In genomic region chr2:37226863-37227262, GRCh38 we compare ENCODE assay signal across 25 cellular contexts. TPM values are rescaled to one million over a fixed set of nuclear protein-coding genes. Genes with fewer than 3 reads are reported as not detected.
A peak's percentile ranks its signal among the peaks of the same experiment; 100 is the strongest.
DNase-seq lines count a peak whose midpoint lies in the region; ATAC-seq, FAIRE-seq and TF ChIP-seq lines count a peak whose summit lies in the region.
"Had no signal": no experiment of that assay in that cellular context is flagged by ENCODE, and none has a peak within 500 bp of the region (broad histone marks: within the 10 kb centered on the region; RNA-seq: fewer than 3 reads in every experiment).

No MANE protein-coding gene starts in this region.

- no peak overlapping the region; the same call in 1 of the 2 replicates for H3K18ac ChIP-seq in H1 (ENCODE audit: extremely low read depth, low read length)

- no peak overlapping the region for H2BK120ac ChIP-seq in H1 (replicated peaks; ENCODE audit: low read depth, low read length)

- no peak overlapping the region for H2AK5ac ChIP-seq in H1 (ENCODE audit: low read depth, low read length)

- WGBS in H1 (ENCODE audit: extremely low coverage in 1 of 2, insufficient coverage in 1 of 2, insufficient read length in 1 of 2, insufficient replicate concordance in 2 of 2, low coverage in 1 of 2, low lambda C conversion rate in 2 of 2, missing lambda C conversion rate in 1 of 2), 2 experiments = 41% methylated on average over 4 of the region's 4 CpGs; no CpG with 5 or more reads in 1 of the 2 experiments
- 75 to 96% methylated on average over 1 to 4 of the region's 4 CpGs for WGBS in gastroesophageal sphincter (ENCODE audit: low coverage in 1 of 2), 2 donors

- TF ChIP-seq RAD21 in H1 (IDR thresholded peaks at IDR 0.05 in 1 of 2, conservative IDR thresholded peaks at IDR 0.05 in 1 of 2; ENCODE audit: low read depth in 2 of 2, low read length in 2 of 2) = no peak; a peak in 1 of 4 replicates

- no peak overlapping the region for H2BK15ac ChIP-seq in H1 (ENCODE audit: low read length)

- no peak overlapping the region for H3K14ac ChIP-seq in H1 (ENCODE audit: insufficient read length)

- H4K5ac ChIP-seq in H1 (ENCODE audit: insufficient read length, low read depth, low read length) = peak overlapping the region; percentile 85

- H4K91ac ChIP-seq in H1 (replicated peaks; ENCODE audit: insufficient read length, low read length) = no peak overlapping the region

- H4K20me1 ChIP-seq in H1 (replicated peaks in 1 of 2; ENCODE audit: control insufficient read depth in 1 of 2, insufficient read depth in 2 of 2, low read length in 2 of 2) = peaks cover 0 to 8% of the 10 kb centered on the region in 2 experiments

- peak overlapping the region; percentile 63 to 99 for H3K4me2 ChIP-seq in H1 (ENCODE audit: insufficient read depth in 1 of 2, low read depth in 2 of 2, low read length in 2 of 2)

- H2AFZ ChIP-seq in H1 (ENCODE audit: low read length) = no peak overlapping the region

- H3K4me3 ChIP-seq in HUES6 (ENCODE audit: low read depth, low read length) (peak overlapping the region; percentile 48), H1 (ENCODE audit: extremely low read depth in 1 of 4, insufficient read depth in 2 of 4, low read depth in 3 of 4, low read length in 4 of 4) (peak overlapping the region in 3 of 4 experiments; percentile 5 to 56 (median 38); a peak in 3 of 8 replicates), gastroesophageal sphincter (no peak overlapping the region)
- no peak overlapping the region for H3K4me3 ChIP-seq in CD8-positive, alpha-beta T cell (ENCODE audit: low read depth, low read length)
- H3K4me3 ChIP-seq: ovary, sigmoid colon, upper lobe of right lung had no signal

- POLR2A ChIA-PET in H1 (lab: Charles Lee; ENCODE audit: partially characterized antibody) = interaction anchor here (0.7 to 1.1 kb wide), 2 partner anchors 28 to 1392 kb away, joined by 3 read pairs; no protein-coding TSS in a partner anchor
- POLR2A ChIA-PET in CD8-positive, alpha-beta T cell (lab: Charles Lee) = no interaction called here

- CTCF ChIA-PET in H1 (lab: Charles Lee; ENCODE audit: partially characterized antibody) = interaction anchor here (0.8 kb wide), 1 partner anchor 58 kb away, joined by 5 read pairs; no protein-coding TSS in a partner anchor
- CTCF ChIA-PET in CD8-positive, alpha-beta T cell (lab: Charles Lee) = no interaction called here

- H3K4ac ChIP-seq in H1 (replicated peaks; ENCODE audit: insufficient read length, low read depth, low read length) = no peak overlapping the region

- H3K27me3 ChIP-seq in HUES6 (ENCODE audit: control insufficient read depth, insufficient read depth, low read length) (no peaks in the 10 kb centered on the region), H1 (replicated peaks in 1 of 4; ENCODE audit: control insufficient read depth in 3 of 4, extremely low read depth in 1 of 4, insufficient read depth in 3 of 4, low read length in 3 of 4) (no peaks in the 10 kb centered on the region), gastroesophageal sphincter (no peaks in the 10 kb centered on the region)
- H3K27me3 ChIP-seq in CD8-positive, alpha-beta T cell (ENCODE audit: insufficient read depth, low read length) = no peaks in the 10 kb centered on the region
- H3K27me3 ChIP-seq: ovary, sigmoid colon, upper lobe of right lung had no signal

- H3K79me2 ChIP-seq in H1 (ENCODE audit: control insufficient read depth in 1 of 2, insufficient read depth in 2 of 2, low read length in 2 of 2) = peaks cover 45 to 90% of the 10 kb centered on the region in 2 experiments

- H3K79me1 ChIP-seq in H1 (ENCODE audit: low read depth, low read length) = peaks cover 6% of the 10 kb centered on the region; the same call in 1 of the 2 replicates

- TF ChIP-seq CTCF in H1 (IDR thresholded peaks at IDR 0.05; ENCODE audit: control extremely low read depth in 1 of 3, insufficient read depth in 1 of 3, low read depth in 1 of 3, low read length in 3 of 3) (no peak), gastroesophageal sphincter (IDR thresholded peaks at IDR 0.05) (no peak)
- TF ChIP-seq CTCF in CD8-positive, alpha-beta T cell (IDR thresholded peaks at IDR 0.05) = no peak

- H3K9me3 ChIP-seq in HUES6 (ENCODE audit: control insufficient read depth, insufficient read depth, low read depth, low read length) (no peaks in the 10 kb centered on the region), H1 (ENCODE audit: insufficient read depth in 2 of 2, low read depth in 1 of 2, low read length in 1 of 2) (no peaks in the 10 kb centered on the region), gastroesophageal sphincter (no peaks in the 10 kb centered on the region)
- H3K9me3 ChIP-seq in CD8-positive, alpha-beta T cell (ENCODE audit: low read length) = no peaks in the 10 kb centered on the region
- H3K9me3 ChIP-seq: ovary, sigmoid colon, upper lobe of right lung had no signal

- H3K4me3 Mint-ChIP-seq in activated naive CD4-positive, alpha-beta T cell treated with anti-CD3 and anti-CD28 coated beads, Interleukin-2, amount 50 U/mL, for 24 hours = peak overlapping the region; percentile 75
- peak overlapping the region; percentile 2 for H3K4me3 Mint-ChIP-seq in stimulated activated effector memory CD8-positive, alpha-beta T cell treated with anti-CD3 and anti-CD28 coated beads, Interleukin-12 subunit alpha, Interleukin-12 subunit beta, amount 100 ng/mL, for 72 hours
- no peak overlapping the region for H3K4me3 Mint-ChIP-seq in immature natural killer cell
- H3K4me3 Mint-ChIP-seq in CD8-positive, alpha-beta T cell = no peak overlapping the region

- H3K4me1 ChIP-seq in HUES6 (ENCODE audit: control insufficient read depth, insufficient read depth, low read length) (peaks cover 46% of the 10 kb centered on the region), H1 (replicated peaks in 1 of 4; ENCODE audit: control insufficient read depth in 3 of 4, insufficient read depth in 4 of 4, low read length in 3 of 4) (peaks cover 4 to 15% (median 9%) of the 10 kb centered on the region in 4 experiments), gastroesophageal sphincter (peaks cover 4 to 48% (median 16%) of the 10 kb centered on the region in 3 donors)
- H3K4me1 ChIP-seq in CD8-positive, alpha-beta T cell (ENCODE audit: insufficient read depth, low read length) = peaks cover 47% of the 10 kb centered on the region

- H3K4me1 Mint-ChIP-seq in activated naive CD4-positive, alpha-beta T cell treated with anti-CD3 and anti-CD28 coated beads, Interleukin-2, amount 50 U/mL, for 24 hours = peaks cover 70% of the 10 kb centered on the region
- H3K4me1 Mint-ChIP-seq in stimulated activated effector memory CD8-positive, alpha-beta T cell treated with anti-CD3 and anti-CD28 coated beads, Interleukin-12 subunit alpha, Interleukin-12 subunit beta, amount 100 ng/mL, for 72 hours = peaks cover 52% of the 10 kb centered on the region
- peaks cover 11 to 48% of the 10 kb centered on the region in 2 donors for H3K4me1 Mint-ChIP-seq in immature natural killer cell
- H3K4me1 Mint-ChIP-seq in CD8-positive, alpha-beta T cell (ENCODE audit: low read depth) = peaks cover 63% of the 10 kb centered on the region

- H4K8ac ChIP-seq in H1 (ENCODE audit: extremely low read depth, insufficient read depth, low read length) = no peak overlapping the region

- no peak overlapping the region for H3K56ac ChIP-seq in H1 (replicated peaks; ENCODE audit: insufficient read length, low read depth, low read length)

- TF ChIP-seq EP300 in H1 (IDR thresholded peaks at IDR 0.05; ENCODE audit: borderline replicate concordance in 1 of 2, low read depth in 2 of 2, low read length in 2 of 2) = no peak
- no peak for TF ChIP-seq EP300 in gastroesophageal sphincter (IDR thresholded peaks at IDR 0.05)

- no peaks in the 10 kb centered on the region for H3K27me3 Mint-ChIP-seq in activated naive CD4-positive, alpha-beta T cell treated with anti-CD3 and anti-CD28 coated beads, Interleukin-2, amount 50 U/mL, for 24 hours
- H3K27me3 Mint-ChIP-seq in immature natural killer cell (ENCODE audit: low read depth in 3 of 3) = peaks cover 0 to 3% (median 0%) of the 10 kb centered on the region in 3 donors
- H3K27me3 Mint-ChIP-seq in CD8-positive, alpha-beta T cell (ENCODE audit: low read depth) = no peaks in the 10 kb centered on the region
- H3K27me3 Mint-ChIP-seq: CD4-positive, CD25-positive, alpha-beta regulatory T cell had no signal

- FAIRE-seq in H1 (lab: Jason Lieb, UNC) = no peak
- FAIRE-seq: colon, endometrium had no signal

- no peak overlapping the region for H3K23ac ChIP-seq in H1 (ENCODE audit: insufficient read length)

- 0 out of 2 replicates have a peak overlapping the region, but pooled peaks have one; percentile 19 for H2BK5ac ChIP-seq in H1 (ENCODE audit: low read depth, low read length)

- H3K27ac Mint-ChIP-seq in activated naive CD4-positive, alpha-beta T cell treated with anti-CD3 and anti-CD28 coated beads, Interleukin-2, amount 50 U/mL, for 24 hours = peak overlapping the region; percentile 51
- H3K27ac Mint-ChIP-seq in activated naive CD4-positive, alpha-beta T cell treated with anti-CD3 and anti-CD28 coated beads, Interleukin-2, amount 50 U/mL, for 72 hours = peak overlapping the region in 1 of 2 donors; percentile 18
- H3K27ac Mint-ChIP-seq in stimulated activated effector memory CD8-positive, alpha-beta T cell treated with anti-CD3 and anti-CD28 coated beads, Interleukin-12 subunit alpha, Interleukin-12 subunit beta, amount 100 ng/mL, for 72 hours = no peak overlapping the region
- H3K27ac Mint-ChIP-seq in immature natural killer cell = no peak overlapping the region
- no peak overlapping the region for H3K27ac Mint-ChIP-seq in CD8-positive, alpha-beta T cell
- H3K27ac Mint-ChIP-seq: CD4-positive, CD25-positive, alpha-beta regulatory T cell had no signal

- peaks cover 34% of the 10 kb centered on the region for H3K36me3 Mint-ChIP-seq in activated naive CD4-positive, alpha-beta T cell treated with anti-CD3 and anti-CD28 coated beads, Interleukin-2, amount 50 U/mL, for 24 hours
- peaks cover 15 to 54% of the 10 kb centered on the region in 2 donors for H3K36me3 Mint-ChIP-seq in activated naive CD4-positive, alpha-beta T cell treated with anti-CD3 and anti-CD28 coated beads, Interleukin-2, amount 50 U/mL, for 72 hours
- peaks cover 71% of the 10 kb centered on the region for H3K36me3 Mint-ChIP-seq in stimulated activated effector memory CD8-positive, alpha-beta T cell treated with anti-CD3 and anti-CD28 coated beads, Interleukin-12 subunit alpha, Interleukin-12 subunit beta, amount 100 ng/mL, for 72 hours
- peaks cover 9 to 26% (median 11%) of the 10 kb centered on the region in 3 donors for H3K36me3 Mint-ChIP-seq in immature natural killer cell
- peaks cover 58% of the 10 kb centered on the region for H3K36me3 Mint-ChIP-seq in CD8-positive, alpha-beta T cell

- no peak for DNase-seq in activated naive CD4-positive, alpha-beta T cell treated with anti-CD3 and anti-CD28 coated beads, Interleukin-2, amount 50 U/mL, for 72 hours (ENCODE audit: low spot score in 2 of 2)
- DNase-seq in H1 (ENCODE audit: low read depth in 1 of 2, low spot score in 2 of 2) = no peak
- DNase-seq in stimulated activated effector memory CD8-positive, alpha-beta T cell treated with anti-CD3 and anti-CD28 coated beads, Interleukin-12 subunit alpha, Interleukin-12 subunit beta, amount 100 ng/mL, for 72 hours (ENCODE audit: low spot score in 2 of 2) = no peak
- DNase-seq in immature natural killer cell = no peak
- DNase-seq in CD8-positive, alpha-beta T cell = no peak
- DNase-seq: activated gamma-delta T cell treated with Interleukin-2 at 50 U/mL for 16 hours; CD4-positive, CD25-positive, alpha-beta regulatory T cell; GOT3; hypothalamus; KBM-7; MV-4-11; NCI-H187 treated with DMSO at 0.1 percent for 48 hours; NCI-H446 treated with DMSO at 0.1 percent for 48 hours; ovary; sigmoid colon; upper lobe of right lung had no signal

- peaks cover 11% of the 10 kb centered on the region for H3K23me2 ChIP-seq in H1 (ENCODE audit: low read depth, low read length)

- no peak overlapping the region for H2BK12ac ChIP-seq in H1 (ENCODE audit: low read depth, low read length)

- peak in 1 of 2 experiments; percentile 30; a peak in 1 of 3 replicates for TF ChIP-seq POLR2A in H1 (IDR thresholded peaks at IDR 0.05; ENCODE audit: control extremely low read depth in 1 of 2, low read depth in 2 of 2, low read length in 2 of 2)
- TF ChIP-seq POLR2A in gastroesophageal sphincter (IDR thresholded peaks at IDR 0.05) = no peak

- no peak for ATAC-seq in activated naive CD4-positive, alpha-beta T cell treated with anti-CD3 and anti-CD28 coated beads, Interleukin-2, amount 50 U/mL, for 72 hours
- no peak for ATAC-seq in stimulated activated effector memory CD8-positive, alpha-beta T cell treated with anti-CD3 and anti-CD28 coated beads, Interleukin-12 subunit alpha, Interleukin-12 subunit beta, amount 100 ng/mL, for 72 hours
- no peak for ATAC-seq in CD8-positive, alpha-beta T cell
- ATAC-seq in gastroesophageal sphincter = no peak
- ATAC-seq: Right ventricle myocardium inferior, upper lobe of right lung had no signal

- no peak overlapping the region for H2BK20ac ChIP-seq in H1 (ENCODE audit: low read length)

- intact Hi-C loops in CD8-positive, alpha-beta T cell (cut with DNase I, micrococcal nuclease) = no loop called here

- H3K36me3 ChIP-seq in HUES6 (ENCODE audit: control insufficient read depth, insufficient read depth, low read length) = peaks cover 55% of the 10 kb centered on the region
- peaks cover 8 to 64% (median 38%) of the 10 kb centered on the region in 4 experiments; a peak in 7 of 8 replicates for H3K36me3 ChIP-seq in H1 (ENCODE audit: control insufficient read depth in 2 of 4, insufficient read depth in 4 of 4, low read length in 3 of 4)
- peaks cover 17% of the 10 kb centered on the region for H3K36me3 ChIP-seq in CD8-positive, alpha-beta T cell (ENCODE audit: insufficient read depth, low read length)
- peaks cover 4 to 36% of the 10 kb centered on the region in 2 donors for H3K36me3 ChIP-seq in gastroesophageal sphincter
- H3K36me3 ChIP-seq: ovary had no signal

- no peaks in the 10 kb centered on the region for H3K9me3 Mint-ChIP-seq in activated naive CD4-positive, alpha-beta T cell treated with anti-CD3 and anti-CD28 coated beads, Interleukin-2, amount 50 U/mL, for 24 hours
- no peaks in the 10 kb centered on the region for H3K9me3 Mint-ChIP-seq in activated naive CD4-positive, alpha-beta T cell treated with anti-CD3 and anti-CD28 coated beads, Interleukin-2, amount 50 U/mL, for 72 hours
- no peaks in the 10 kb centered on the region for H3K9me3 Mint-ChIP-seq in stimulated activated effector memory CD8-positive, alpha-beta T cell treated with anti-CD3 and anti-CD28 coated beads, Interleukin-12 subunit alpha, Interleukin-12 subunit beta, amount 100 ng/mL, for 72 hours
- H3K9me3 Mint-ChIP-seq in immature natural killer cell = no peaks in the 10 kb centered on the region
- no peaks in the 10 kb centered on the region for H3K9me3 Mint-ChIP-seq in CD8-positive, alpha-beta T cell
- H3K9me3 Mint-ChIP-seq: CD4-positive, CD25-positive, alpha-beta regulatory T cell had no signal

- H3K9ac ChIP-seq in HUES6 (ENCODE audit: low read length) (peak overlapping the region; percentile 82), H1 (replicated peaks in 1 of 4; ENCODE audit: extremely low read depth in 1 of 4, low read depth in 3 of 4, low read length in 3 of 4) (no peak overlapping the region)

- peak overlapping the region; percentile 93 for H3K27ac ChIP-seq in HUES6 (ENCODE audit: low read depth, low read length)
- no peak overlapping the region for H3K27ac ChIP-seq in H1 (ENCODE audit: low read depth, low read length)
- H3K27ac ChIP-seq in CD8-positive, alpha-beta T cell (ENCODE audit: low read depth, low read length) = no peak overlapping the region
- H3K27ac ChIP-seq in gastroesophageal sphincter = no peak overlapping the region
- H3K27ac ChIP-seq: HL-60, ovary, sigmoid colon, upper lobe of right lung had no signal

RNA-seq across cellular contexts. Expression of gene CEBPZ, which starts 4.5 kb away (rescaled TPM):
- 10 to 100 TPM; 60.6 to 79.1 TPM for total RNA-seq in activated naive CD4-positive, alpha-beta T cell treated with anti-CD3 and anti-CD28 coated beads, Interleukin-2, amount 50 U/mL, for 72 hours
- total RNA-seq in H1 (2021; fragmentation: NEBNext Ultra II Directional; extraction: Animal tissue kit (Norgen Biotek cat#: 25700)) = 186 and 201 TPM in 2 replicates
- polyA plus RNA-seq in H1 (2011; rRNA removed) = 14.7 and 19.1 TPM in 2 replicates
- polyA plus RNA-seq in H1 (2011; cell fraction: cytosol; rRNA removed) = 51.8 TPM
- 21.0 TPM for polyA plus RNA-seq in H1 (2011; cell fraction: nucleus; rRNA removed)
- 107 to 213 TPM (median 119 TPM) in 4 replicates for polyA plus RNA-seq in H1 (2012, experiment 1 of 2)
- polyA plus RNA-seq in H1 (2012, experiment 2 of 2) = 17.0 TPM
- 165 TPM for polyA plus RNA-seq in H1 (2013, experiment 1 of 2)
- polyA plus RNA-seq in H1 (2013, experiment 2 of 2) = 155 TPM
- polyA minus RNA-seq in H1 (2011; rRNA and poly(A)+ RNA removed) = 66.2 and 97.0 TPM in 2 replicates
- 53.7 TPM for polyA minus RNA-seq in H1 (2011; cell fraction: cytosol; rRNA and poly(A)+ RNA removed)
- 108 TPM for polyA minus RNA-seq in H1 (2011; cell fraction: nucleus; rRNA and poly(A)+ RNA removed)
- 10 to 100 TPM; 16.2 to 28.9 (median 24.9) TPM for polyA plus RNA-seq in immature natural killer cell
- 100 to 1,000 TPM; 132 to 146 TPM for total RNA-seq in CD8-positive, alpha-beta T cell
- total RNA-seq in gastroesophageal sphincter = 10 to 100 TPM; 22.1 to 48.9 (median 41.8) TPM

RNA-seq across cellular contexts. Expression of gene NDUFAF7, which starts 4.6 kb away (rescaled TPM):
- total RNA-seq in activated naive CD4-positive, alpha-beta T cell treated with anti-CD3 and anti-CD28 coated beads, Interleukin-2, amount 50 U/mL, for 72 hours = 10 to 100 TPM; 21.7 to 26.5 TPM
- total RNA-seq in H1 (2021; fragmentation: NEBNext Ultra II Directional; extraction: Animal tissue kit (Norgen Biotek cat#: 25700)) = 46.8 and 56.0 TPM in 2 replicates
- 34.0 and 50.2 TPM in 2 replicates for polyA plus RNA-seq in H1 (2011; rRNA removed)
- 57.3 TPM for polyA plus RNA-seq in H1 (2011; cell fraction: cytosol; rRNA removed)
- polyA plus RNA-seq in H1 (2011; cell fraction: nucleus; rRNA removed) = 59.4 TPM
- polyA plus RNA-seq in H1 (2012, experiment 1 of 2) = 59.6 to 93.2 TPM (median 63.5 TPM) in 4 replicates
- 8.7 TPM for polyA plus RNA-seq in H1 (2012, experiment 2 of 2)
- 32.4 TPM for polyA plus RNA-seq in H1 (2013, experiment 1 of 2)
- polyA plus RNA-seq in H1 (2013, experiment 2 of 2) = 27.8 TPM
- polyA minus RNA-seq in H1 (2011; rRNA and poly(A)+ RNA removed) = 43.5 and 55.3 TPM in 2 replicates
- polyA minus RNA-seq in H1 (2011; cell fraction: cytosol; rRNA and poly(A)+ RNA removed) = 18.1 TPM
- polyA minus RNA-seq in H1 (2011; cell fraction: nucleus; rRNA and poly(A)+ RNA removed) = 54.8 TPM
- 1 to 10 TPM; 5.9 to 8.1 (median 7.7) TPM for polyA plus RNA-seq in immature natural killer cell
- total RNA-seq in CD8-positive, alpha-beta T cell = 10 to 100 TPM; 26.0 to 28.4 TPM
- 10 to 100 TPM; 18.1 to 23.2 (median 19.4) TPM for total RNA-seq in gastroesophageal sphincter

RNA-seq across cellular contexts. Expression of gene CEBPZOS, which starts 30.6 kb away (rescaled TPM):
- 10 to 100 TPM; 29.1 to 46.9 TPM for total RNA-seq in activated naive CD4-positive, alpha-beta T cell treated with anti-CD3 and anti-CD28 coated beads, Interleukin-2, amount 50 U/mL, for 72 hours
- total RNA-seq in H1 (2021; fragmentation: NEBNext Ultra II Directional; extraction: Animal tissue kit (Norgen Biotek cat#: 25700)) = 43.5 and 43.6 TPM in 2 replicates
- polyA plus RNA-seq in H1 (2011; rRNA removed) (20.5 and 27.3 TPM in 2 replicates), immature natural killer cell (10 to 100 TPM; 37.6 to 45.4 (median 44.9) TPM)
- 26.4 TPM for polyA plus RNA-seq in H1 (2011; cell fraction: cytosol; rRNA removed)
- polyA plus RNA-seq in H1 (2011; cell fraction: nucleus; rRNA removed) = 10.7 TPM
- 20.0 to 27.4 TPM (median 23.2 TPM) in 4 replicates for polyA plus RNA-seq in H1 (2012, experiment 1 of 2)
- polyA plus RNA-seq in H1 (2012, experiment 2 of 2) = 3.5 TPM
- 65.8 TPM for polyA plus RNA-seq in H1 (2013, experiment 1 of 2)
- polyA plus RNA-seq in H1 (2013, experiment 2 of 2) = 67.5 TPM
- polyA minus RNA-seq in H1 (2011; rRNA and poly(A)+ RNA removed) = 10.3 and 11.3 TPM in 2 replicates
- polyA minus RNA-seq in H1 (2011; cell fraction: cytosol; rRNA and poly(A)+ RNA removed) = 6.0 TPM
- 13.0 TPM for polyA minus RNA-seq in H1 (2011; cell fraction: nucleus; rRNA and poly(A)+ RNA removed)
- 10 to 100 TPM; 17.5 to 18.2 TPM for total RNA-seq in CD8-positive, alpha-beta T cell
- 10 to 100 TPM; 21.0 to 37.4 (median 28.7) TPM for total RNA-seq in gastroesophageal sphincter

RNA-seq across cellular contexts. Expression of gene SULT6B1, which starts 38.4 kb away (rescaled TPM):
- total RNA-seq in activated naive CD4-positive, alpha-beta T cell treated with anti-CD3 and anti-CD28 coated beads, Interleukin-2, amount 50 U/mL, for 72 hours = not detected
- total RNA-seq in H1 (2021; fragmentation: NEBNext Ultra II Directional; extraction: Animal tissue kit (Norgen Biotek cat#: 25700)) = not detected in 2 replicates
- polyA plus RNA-seq in H1 (2011; rRNA removed) (not detected in 2 replicates), immature natural killer cell (not detected)
- not detected for polyA plus RNA-seq in H1 (2011; cell fraction: cytosol; rRNA removed)
- not detected for polyA plus RNA-seq in H1 (2011; cell fraction: nucleus; rRNA removed)
- polyA plus RNA-seq in H1 (2012, experiment 1 of 2) = not detected in 4 replicates
- not detected for polyA plus RNA-seq in H1 (2012, experiment 2 of 2)
- not detected for polyA plus RNA-seq in H1 (2013, experiment 1 of 2)
- polyA plus RNA-seq in H1 (2013, experiment 2 of 2) = not detected
- 0.17 TPM in 1 of 2 replicates, not detected in the other for polyA minus RNA-seq in H1 (2011; rRNA and poly(A)+ RNA removed)
- not detected for polyA minus RNA-seq in H1 (2011; cell fraction: cytosol; rRNA and poly(A)+ RNA removed)
- polyA minus RNA-seq in H1 (2011; cell fraction: nucleus; rRNA and poly(A)+ RNA removed) = not detected
- not detected for total RNA-seq in CD8-positive, alpha-beta T cell
- total RNA-seq in gastroesophageal sphincter = not detected
- total RNA-seq: CD4-positive, CD25-positive, alpha-beta regulatory T cell; ovary; Right ventricle myocardium inferior; sigmoid colon; T-helper 1 cell treated with Interleukin-12 subunit alpha and Interleukin-12 subunit beta and Interleukin-4 antibody, amounts not matched to agents 30 ng/mL and 1 ng/mL, for 36 hours; upper lobe of right lung had no signal
- polyA plus RNA-seq: AG04450; CD4-positive, CD25-positive, alpha-beta regulatory T cell; ovary; sigmoid colon had no signal

Comparison
In these comparisons a context has a peak if more than half of its experiments do, and no peak if none do; other contexts are left out.
1. H3K4me3 Mint-ChIP-seq: peak in activated naive CD4-positive, alpha-beta T cell treated with anti-CD3 and anti-CD28 coated beads, Interleukin-2, amount 50 U/mL, for 24 hours (single experiment) and stimulated activated effector memory CD8-positive, alpha-beta T cell treated with anti-CD3 and anti-CD28 coated beads, Interleukin-12 subunit alpha, Interleukin-12 subunit beta, amount 100 ng/mL, for 72 hours (single experiment); none in immature natural killer cell (0 of 5) and CD8-positive, alpha-beta T cell (single experiment).
2. H3K4me3 ChIP-seq: peak in HUES6 (single experiment) and H1 (3 of 4); none in CD8-positive, alpha-beta T cell (single experiment) and gastroesophageal sphincter (0 of 2).